ENCODE assay signal across 23 cellular contexts in the genomic region with DNA sequence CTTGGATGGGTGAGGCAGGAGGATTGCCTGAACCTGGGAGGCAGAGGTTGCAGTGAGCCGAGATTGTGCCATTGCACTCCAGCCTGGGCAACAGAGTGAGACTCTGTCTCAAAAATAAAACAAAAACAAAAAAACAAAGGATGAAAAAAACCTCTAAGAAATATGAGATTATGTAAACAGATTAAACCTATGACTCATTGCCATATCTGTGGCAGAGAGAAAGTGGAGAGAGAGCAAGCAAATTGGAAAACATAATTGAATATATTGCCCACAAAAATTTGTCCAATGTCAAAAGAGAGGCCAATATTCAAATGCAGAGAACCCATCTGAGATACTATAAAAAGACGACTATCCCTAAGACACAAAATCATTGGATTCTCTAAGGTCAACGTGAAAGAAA.
A peak's percentile ranks its signal among the peaks of the same experiment; 100 is the strongest.
DNase-seq lines count a peak whose midpoint lies in the region; ATAC-seq and TF ChIP-seq lines count a peak whose summit lies in the region.
"Had no signal": no experiment of that assay in that cellular context is flagged by ENCODE, and none has a peak within 500 bp of the region (broad histone marks: within the 10 kb centered on the region; RNA-seq: fewer than 3 reads in every experiment).

No MANE protein-coding gene starts in this region.

- no peaks in the 10 kb centered on the region for H3K79me2 ChIP-seq in SK-N-SH (ENCODE audit: insufficient read depth)
- no peaks in the 10 kb centered on the region for H3K79me2 ChIP-seq in mammary epithelial cell (ENCODE audit: insufficient read depth, low read length)

- POLR2A ChIA-PET in SK-N-SH (lab: Yijun Ruan, JAX): no interaction called here

- H3K4me3 ChIP-seq in SK-N-SH (ENCODE audit: low read depth in 2 of 2, low read length in 1 of 2): no peak overlapping the region
- H3K4me3 ChIP-seq in mammary epithelial cell (replicated peaks in 1 of 3; ENCODE audit: insufficient read depth in 1 of 3, low read depth in 2 of 3, low read length in 3 of 3): no peak overlapping the region
- H3K4me3 ChIP-seq: GM23338, HAP-1, MG63 had no signal

- dilution Hi-C loops in mammary epithelial cell (cut with HindIII; ENCODE audit: low sequenced_read_pairs): no loop called here

- H3K4me2 ChIP-seq in SK-N-SH (no peak overlapping the region), mammary epithelial cell (ENCODE audit: insufficient read depth, low read depth, low read length) (no peak overlapping the region)
- H3K4me2 ChIP-seq: GM23338 had no signal

- no peak for DNase-seq in SK-N-SH
- peak; percentile 11 for DNase-seq in M059J (ENCODE audit: low read depth)
- DNase-seq in amniotic epithelial cell (ENCODE audit: low read depth): peak; percentile 21
- DNase-seq in COR-L47 (lab: John Stamatoyannopoulos, UW): no peak
- DNase-seq in SKM-1 (lab: John Stamatoyannopoulos, UW; ENCODE audit: unreplicated experiment): no peak
- no peak for DNase-seq in mammary epithelial cell
- DNase-seq: AML-193; C1 segment of cervical spinal cord; CD8-positive, alpha-beta T cell; DMS79; Karpas-422; MG63; NCI-H1417; NCI-H1694 treated with DMSO at 0.1 percent for 48 hours; NCI-H2171; NCI-H345; NCI-H524; OCI-M1; Right ventricle myocardium superior had no signal

- no peaks in the 10 kb centered on the region for H3K9me3 ChIP-seq in SK-N-SH
- H3K9me3 ChIP-seq in mammary epithelial cell (replicated peaks; ENCODE audit: insufficient read depth, low read length): no peaks in the 10 kb centered on the region
- H3K9me3 ChIP-seq: MG63 had no signal

- H3K9ac ChIP-seq in SK-N-SH: no peak overlapping the region
- H3K9ac ChIP-seq in mammary epithelial cell (ENCODE audit: insufficient read depth, low read length): no peak overlapping the region

- intact Hi-C loops in mammary epithelial cell (cut with micrococcal nuclease): no loop called here

- peaks cover 0 to 2% of the 10 kb centered on the region in 2 experiments; a peak in 2 of 4 replicates for H3K4me1 ChIP-seq in SK-N-SH (ENCODE audit: control insufficient read depth in 1 of 2, insufficient read depth in 2 of 2, low read depth in 1 of 2, low read length in 1 of 2)
- H3K4me1 ChIP-seq in mammary epithelial cell (ENCODE audit: insufficient read depth, low read length): no peaks in the 10 kb centered on the region

- H3K27ac ChIP-seq in SK-N-SH (ENCODE audit: low read depth in 2 of 2, low read length in 1 of 2) (no peak overlapping the region), mammary epithelial cell (ENCODE audit: insufficient read depth, low read depth, low read length) (no peak overlapping the region)

- in situ Hi-C loops in mammary epithelial cell (cut with MboI; ENCODE audit: low sequenced_read_pairs in 2 of 2): no loop called here

- no peak overlapping the region for H2AFZ ChIP-seq in SK-N-SH (ENCODE audit: low read depth)
- H2AFZ ChIP-seq in mammary epithelial cell (ENCODE audit: low read depth, low read length): no peak overlapping the region

- no peaks in the 10 kb centered on the region for H4K20me1 ChIP-seq in SK-N-SH (ENCODE audit: insufficient read depth)
- no peaks in the 10 kb centered on the region for H4K20me1 ChIP-seq in mammary epithelial cell (ENCODE audit: insufficient read depth, low read length)

- H3K9me2 ChIP-seq in SK-N-SH: no peaks in the 10 kb centered on the region

- CTCF ChIA-PET in SK-N-SH (lab: Yijun Ruan, JAX): no interaction called here
- CTCF ChIA-PET in mammary epithelial cell (lab: Charles Lee; ENCODE audit: low non-redundant PET): no interaction called here

- H3F3A ChIP-seq in SK-N-SH (replicated peaks; ENCODE audit: insufficient read depth): no peaks in the 10 kb centered on the region

- TF ChIP-seq EP300 in SK-N-SH (IDR thresholded peaks at IDR 0.05; ENCODE audit: borderline replicate concordance in 1 of 2, low read depth in 1 of 2, low read length in 1 of 2): no peak

- no TSS peak for BruUV-seq in mammary epithelial cell (replicated peaks; lab: Mats Ljungman, UMichigan)

- H3K36me3 ChIP-seq in SK-N-SH (replicated peaks in 1 of 2; ENCODE audit: control insufficient read depth in 1 of 2, insufficient read depth in 2 of 2, low read length in 1 of 2) (no peaks in the 10 kb centered on the region), mammary epithelial cell (ENCODE audit: insufficient read depth, low read length) (no peaks in the 10 kb centered on the region)
- H3K36me3 ChIP-seq: MG63 had no signal

- no peak for TF ChIP-seq RAD21 in SK-N-SH (IDR thresholded peaks at IDR 0.05; ENCODE audit: low read length)

- WGBS in SK-N-SH (ENCODE audit: low lambda C conversion rate): 62% methylated on average over 3 of the region's 3 CpGs
- WGBS in mammary epithelial cell (ENCODE audit: low coverage, missing lambda C conversion rate): 71% methylated on average over 3 of the region's 3 CpGs

- no peaks in the 10 kb centered on the region for H3K27me3 ChIP-seq in SK-N-SH (ENCODE audit: insufficient read depth)
- H3K27me3 ChIP-seq in mammary epithelial cell (ENCODE audit: insufficient read depth, low read length): no peaks in the 10 kb centered on the region
- H3K27me3 ChIP-seq: MG63 had no signal

- ATAC-seq in SK-N-SH treated with all-trans-retinoic acid at 6 μM for 48 hours (no peak), HG02981 (IDR thresholded peaks at IDR 0.05; ENCODE audit: unreplicated experiment) (no peak)
- ATAC-seq: CD8-positive, alpha-beta T cell; GM23338 had no signal

- TF ChIP-seq CTCF in SK-N-SH (IDR thresholded peaks at IDR 0.05): no peak
- TF ChIP-seq CTCF in mammary epithelial cell (conservative IDR thresholded peaks at IDR 0.05 in 1 of 2, IDR thresholded peaks at IDR 0.05 in 1 of 2; ENCODE audit: extremely low read depth in 1 of 2, insufficient read depth in 1 of 2, low read depth in 1 of 2, low read length in 2 of 2): no peak

TF ChIP-seq in SK-N-SH treated with all-trans-retinoic acid at 6 μM for 48 hours, 23 proteins besides CTCF, POLR2A, EP300 and RAD21:
- TF ChIP-seq, protein P1, sequence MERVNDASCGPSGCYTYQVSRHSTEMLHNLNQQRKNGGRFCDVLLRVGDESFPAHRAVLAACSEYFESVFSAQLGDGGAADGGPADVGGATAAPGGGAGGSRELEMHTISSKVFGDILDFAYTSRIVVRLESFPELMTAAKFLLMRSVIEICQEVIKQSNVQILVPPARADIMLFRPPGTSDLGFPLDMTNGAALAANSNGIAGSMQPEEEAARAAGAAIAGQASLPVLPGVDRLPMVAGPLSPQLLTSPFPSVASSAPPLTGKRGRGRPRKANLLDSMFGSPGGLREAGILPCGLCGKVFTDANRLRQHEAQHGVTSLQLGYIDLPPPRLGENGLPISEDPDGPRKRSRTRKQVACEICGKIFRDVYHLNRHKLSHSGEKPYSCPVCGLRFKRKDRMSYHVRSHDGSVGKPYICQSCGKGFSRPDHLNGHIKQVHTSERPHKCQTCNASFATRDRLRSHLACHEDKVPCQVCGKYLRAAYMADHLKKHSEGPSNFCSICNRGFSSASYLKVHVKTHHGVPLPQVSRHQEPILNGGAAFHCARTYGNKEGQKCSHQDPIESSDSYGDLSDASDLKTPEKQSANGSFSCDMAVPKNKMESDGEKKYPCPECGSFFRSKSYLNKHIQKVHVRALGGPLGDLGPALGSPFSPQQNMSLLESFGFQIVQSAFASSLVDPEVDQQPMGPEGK (CRISPR knock-in tag; IDR thresholded peaks at IDR 0.05; ENCODE audit: borderline replicate concordance): no peak
- TF ChIP-seq ZC3H10 (CRISPR knock-in tag; IDR thresholded peaks at IDR 0.05): peak; percentile 77

TF ChIP-seq in SK-N-SH, 30 proteins besides CTCF, POLR2A, EP300 and RAD21:
- TF ChIP-seq RFX5 (IDR thresholded peaks at IDR 0.05; ENCODE audit: low read length): no peak
- TF ChIP-seq MEF2A (IDR thresholded peaks at IDR 0.05; ENCODE audit: borderline replicate concordance, low read depth): no peak
- TF ChIP-seq GABPA (IDR thresholded peaks at IDR 0.05; ENCODE audit: low read depth): no peak
- no peak for TF ChIP-seq YY1 (IDR thresholded peaks at IDR 0.05; ENCODE audit: low read depth)
- no peak for TF ChIP-seq FOXJ3 (CRISPR knock-in tag; IDR thresholded peaks at IDR 0.05)
- TF ChIP-seq SMC3 (IDR thresholded peaks at IDR 0.05; ENCODE audit: low read depth, low read length): no peak
- TF ChIP-seq, protein P2, sequence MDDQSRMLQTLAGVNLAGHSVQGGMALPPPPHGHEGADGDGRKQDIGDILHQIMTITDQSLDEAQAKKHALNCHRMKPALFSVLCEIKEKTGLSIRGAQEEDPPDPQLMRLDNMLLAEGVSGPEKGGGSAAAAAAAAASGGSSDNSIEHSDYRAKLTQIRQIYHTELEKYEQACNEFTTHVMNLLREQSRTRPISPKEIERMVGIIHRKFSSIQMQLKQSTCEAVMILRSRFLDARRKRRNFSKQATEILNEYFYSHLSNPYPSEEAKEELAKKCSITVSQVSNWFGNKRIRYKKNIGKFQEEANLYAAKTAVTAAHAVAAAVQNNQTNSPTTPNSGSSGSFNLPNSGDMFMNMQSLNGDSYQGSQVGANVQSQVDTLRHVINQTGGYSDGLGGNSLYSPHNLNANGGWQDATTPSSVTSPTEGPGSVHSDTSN (IDR thresholded peaks at IDR 0.05): no peak
- no peak for TF ChIP-seq REST (IDR thresholded peaks at IDR 0.05; ENCODE audit: low read depth, low read length)
- TF ChIP-seq TCF12 (IDR thresholded peaks at IDR 0.05): no peak

Comparison
In these comparisons a context has a peak if more than half of its experiments do, and no peak if none do; other contexts are left out.
1. DNase-seq: peak in M059J (single experiment) and amniotic epithelial cell (single experiment); none in SK-N-SH (single experiment), COR-L47 (single experiment), SKM-1 (single experiment) and mammary epithelial cell (single experiment).